ENCODE assay signal across 28 cellular contexts in the genomic region with DNA sequence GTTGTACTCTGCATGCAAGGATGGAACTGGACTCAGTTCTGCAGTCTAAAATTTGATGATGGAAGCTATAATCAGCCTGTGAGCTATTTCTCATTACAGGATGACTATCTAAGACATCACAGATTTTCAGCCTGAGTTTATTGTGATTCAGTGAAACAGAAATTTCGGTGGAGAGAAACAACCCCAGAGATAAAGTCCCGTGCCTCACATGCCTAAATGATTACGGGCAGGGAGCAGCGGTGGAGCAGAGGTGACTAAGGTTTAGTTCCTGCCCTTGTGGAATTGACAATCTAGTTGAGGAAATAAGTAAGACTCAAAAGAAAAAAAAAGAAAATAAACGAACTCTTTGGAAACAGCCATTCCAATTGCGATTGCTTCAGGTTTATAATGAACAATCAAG.
"Had no signal": no experiment of that assay in that cellular context is flagged by ENCODE, and none has a peak within 500 bp of the region (broad histone marks: within the 10 kb centered on the region; RNA-seq: fewer than 3 reads in every experiment).

No MANE protein-coding gene starts in this region.

- H3K4me1 ChIP-seq: left lung, lower lobe of right lung, pancreas, prostate gland, sigmoid colon, spleen, suprapubic skin, tibial artery, uterus had no signal

- H3K4me3 Mint-ChIP-seq: immature natural killer cell; naive B cell; natural killer cell treated with Interleukin-12 subunit alpha and Interleukin-12 subunit beta and Interleukin-15 and Interleukin-18, amount 100 ng/mL, for 72 hours; stimulated activated effector memory CD8-positive, alpha-beta T cell treated with anti-CD3 and anti-CD28 coated beads, Interleukin-12 subunit alpha, Interleukin-12 subunit beta, amount 100 ng/mL, for 72 hours; stimulated activated naive CD8-positive, alpha-beta T cell treated with anti-CD3 and anti-CD28 coated beads, Interleukin-15, Interleukin-2, amounts not matched to agents 100 ng/mL and 50 ng/mL, for 24 hours; type B pancreatic cell had no signal

- H3K27ac Mint-ChIP-seq: immature natural killer cell; natural killer cell treated with Interleukin-12 subunit alpha and Interleukin-12 subunit beta and Interleukin-15 and Interleukin-18, amount 100 ng/mL, for 72 hours; stimulated activated effector memory CD8-positive, alpha-beta T cell treated with anti-CD3 and anti-CD28 coated beads, Interleukin-12 subunit alpha, Interleukin-12 subunit beta, amount 100 ng/mL, for 72 hours; stimulated activated naive CD8-positive, alpha-beta T cell treated with anti-CD3 and anti-CD28 coated beads, Interleukin-15, Interleukin-2, amounts not matched to agents 100 ng/mL and 50 ng/mL, for 24 hours; type B pancreatic cell had no signal

- DNase-seq: hypothalamus; immature natural killer cell; kidney; left colon; left lung; lower lobe of right lung; mammary epithelial cell; mesenchymal stem cell; naive B cell; nucleus accumbens; pancreas; posterior cingulate gyrus; retina; right cardiac atrium; sigmoid colon; small intestine; spleen; stimulated activated CD4-positive, alpha-beta T cell treated with anti-CD3 and anti-CD28 coated beads, Interleukin-4, amount 100 ng/mL, for 24 hours; stimulated activated naive CD4-positive, alpha-beta T cell; tibial artery; uterus had no signal

- H3K36me3 ChIP-seq: left lung, lower lobe of right lung, pancreas, prostate gland, sigmoid colon, spleen, suprapubic skin, thoracic aorta, tibial artery, uterus had no signal

- H3K4me3 ChIP-seq: left lung, lower lobe of right lung, pancreas, prostate gland, sigmoid colon, spleen, suprapubic skin, thoracic aorta, tibial artery, uterus had no signal

- H3K4me1 Mint-ChIP-seq: immature natural killer cell; naive B cell; stimulated activated effector memory CD8-positive, alpha-beta T cell treated with anti-CD3 and anti-CD28 coated beads, Interleukin-12 subunit alpha, Interleukin-12 subunit beta, amount 100 ng/mL, for 72 hours had no signal

- H3K27me3 ChIP-seq: pancreas, uterus had no signal

- ATAC-seq: left colon; left lung; lower lobe of right lung; natural killer cell treated with Interleukin-12 subunit alpha and Interleukin-12 subunit beta and Interleukin-15 and Interleukin-18, amount 100 ng/mL, for 72 hours; pancreas; right cardiac atrium; stimulated activated effector memory CD8-positive, alpha-beta T cell treated with anti-CD3 and anti-CD28 coated beads, Interleukin-12 subunit alpha, Interleukin-12 subunit beta, amount 100 ng/mL, for 72 hours had no signal

- H3K27ac ChIP-seq: left lung, lower lobe of right lung, pancreas, prostate gland, sigmoid colon, spleen, suprapubic skin, thoracic aorta, tibial artery, uterus had no signal

- H3K9me3 ChIP-seq: left lung, lower lobe of right lung, pancreas, prostate gland, sigmoid colon, spleen, suprapubic skin, thoracic aorta, tibial artery, uterus had no signal

- H3K36me3 Mint-ChIP-seq: immature natural killer cell; naive B cell; natural killer cell treated with Interleukin-12 subunit alpha and Interleukin-12 subunit beta and Interleukin-15 and Interleukin-18, amount 100 ng/mL, for 72 hours; stimulated activated effector memory CD8-positive, alpha-beta T cell treated with anti-CD3 and anti-CD28 coated beads, Interleukin-12 subunit alpha, Interleukin-12 subunit beta, amount 100 ng/mL, for 72 hours; type B pancreatic cell had no signal

- H3K9me3 Mint-ChIP-seq: immature natural killer cell; naive B cell; natural killer cell treated with Interleukin-12 subunit alpha and Interleukin-12 subunit beta and Interleukin-15 and Interleukin-18, amount 100 ng/mL, for 72 hours; stimulated activated effector memory CD8-positive, alpha-beta T cell treated with anti-CD3 and anti-CD28 coated beads, Interleukin-12 subunit alpha, Interleukin-12 subunit beta, amount 100 ng/mL, for 72 hours; stimulated activated naive CD8-positive, alpha-beta T cell treated with anti-CD3 and anti-CD28 coated beads, Interleukin-15, Interleukin-2, amounts not matched to agents 100 ng/mL and 50 ng/mL, for 24 hours; type B pancreatic cell had no signal
